1 cellular context compared by ENCODE assay signal in the genomic region with DNA sequence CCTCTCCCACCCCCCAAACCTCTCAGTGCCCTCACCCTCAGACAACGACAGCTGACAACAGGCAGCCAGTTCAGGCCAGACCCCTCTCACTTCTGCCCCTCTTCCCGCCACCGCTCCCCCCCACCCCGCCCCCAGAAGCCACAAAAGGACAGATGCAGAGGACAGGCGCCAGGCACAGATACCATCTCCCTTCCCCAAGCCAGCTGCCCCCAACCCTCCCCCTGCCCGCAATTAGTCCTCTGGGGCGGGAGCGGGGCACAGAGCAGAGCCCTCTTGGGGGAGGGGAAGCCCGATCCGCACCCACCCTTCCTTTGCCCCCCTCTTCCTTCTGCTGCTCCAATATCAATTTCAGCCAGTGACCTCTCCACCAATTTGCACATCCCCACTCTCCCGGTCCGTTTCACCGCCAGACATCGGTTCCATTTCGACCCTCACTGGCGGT.
TF ChIP-seq lines count a peak whose summit lies in the region.

No MANE protein-coding gene starts in this region.

TF ChIP-seq in K562, 482 proteins besides CTCF, POLR2A, EP300 and RAD21:
- no peak for TF ChIP-seq MITF (IDR thresholded peaks at IDR 0.05)
- TF ChIP-seq HCFC1 (IDR thresholded peaks at IDR 0.05; ENCODE audit: low read depth, low read length) = no peak
- TF ChIP-seq FOXA3 (CRISPR knock-in tag; conservative IDR thresholded peaks at IDR 0.05 in 1 of 2, IDR thresholded peaks at IDR 0.05 in 1 of 2) = no peak
- TF ChIP-seq ZNF707 (CRISPR knock-in tag; conservative IDR thresholded peaks at IDR 0.05) = no peak
- TF ChIP-seq SMAD1 (IDR thresholded peaks at IDR 0.05; ENCODE audit: low read depth, low read length, partially characterized antibody) = no peak
- TF ChIP-seq RFX1 (IDR thresholded peaks at IDR 0.05) = no peak
- TF ChIP-seq MAX (CRISPR knock-in tag; IDR thresholded peaks at IDR 0.05) = no peak
- no peak for TF ChIP-seq EWSR1 (IDR thresholded peaks at IDR 0.05; ENCODE audit: borderline replicate concordance, low read depth, partially characterized antibody)
- no peak for TF ChIP-seq ZNF239 (CRISPR knock-in tag; IDR thresholded peaks at IDR 0.05)
- TF ChIP-seq ZNF561 (CRISPR knock-in tag; conservative IDR thresholded peaks at IDR 0.05) = no peak
- TF ChIP-seq, protein P1, sequence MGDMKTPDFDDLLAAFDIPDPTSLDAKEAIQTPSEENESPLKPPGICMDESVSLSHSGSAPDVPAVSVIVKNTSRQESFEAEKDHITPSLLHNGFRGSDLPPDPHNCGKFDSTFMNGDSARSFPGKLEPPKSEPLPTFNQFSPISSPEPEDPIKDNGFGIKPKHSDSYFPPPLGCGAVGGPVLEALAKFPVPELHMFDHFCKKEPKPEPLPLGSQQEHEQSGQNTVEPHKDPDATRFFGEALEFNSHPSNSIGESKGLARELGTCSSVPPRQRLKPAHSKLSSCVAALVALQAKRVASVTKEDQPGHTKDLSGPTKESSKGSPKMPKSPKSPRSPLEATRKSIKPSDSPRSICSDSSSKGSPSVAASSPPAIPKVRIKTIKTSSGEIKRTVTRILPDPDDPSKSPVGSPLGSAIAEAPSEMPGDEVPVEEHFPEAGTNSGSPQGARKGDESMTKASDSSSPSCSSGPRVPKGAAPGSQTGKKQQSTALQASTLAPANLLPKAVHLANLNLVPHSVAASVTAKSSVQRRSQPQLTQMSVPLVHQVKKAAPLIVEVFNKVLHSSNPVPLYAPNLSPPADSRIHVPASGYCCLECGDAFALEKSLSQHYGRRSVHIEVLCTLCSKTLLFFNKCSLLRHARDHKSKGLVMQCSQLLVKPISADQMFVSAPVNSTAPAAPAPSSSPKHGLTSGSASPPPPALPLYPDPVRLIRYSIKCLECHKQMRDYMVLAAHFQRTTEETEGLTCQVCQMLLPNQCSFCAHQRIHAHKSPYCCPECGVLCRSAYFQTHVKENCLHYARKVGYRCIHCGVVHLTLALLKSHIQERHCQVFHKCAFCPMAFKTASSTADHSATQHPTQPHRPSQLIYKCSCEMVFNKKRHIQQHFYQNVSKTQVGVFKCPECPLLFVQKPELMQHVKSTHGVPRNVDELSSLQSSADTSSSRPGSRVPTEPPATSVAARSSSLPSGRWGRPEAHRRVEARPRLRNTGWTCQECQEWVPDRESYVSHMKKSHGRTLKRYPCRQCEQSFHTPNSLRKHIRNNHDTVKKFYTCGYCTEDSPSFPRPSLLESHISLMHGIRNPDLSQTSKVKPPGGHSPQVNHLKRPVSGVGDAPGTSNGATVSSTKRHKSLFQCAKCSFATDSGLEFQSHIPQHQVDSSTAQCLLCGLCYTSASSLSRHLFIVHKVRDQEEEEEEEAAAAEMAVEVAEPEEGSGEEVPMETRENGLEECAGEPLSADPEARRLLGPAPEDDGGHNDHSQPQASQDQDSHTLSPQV (IDR thresholded peaks at IDR 0.05) = no peak
- TF ChIP-seq KLF1 (tag; IDR thresholded peaks at IDR 0.05) = no peak
- no peak for TF ChIP-seq EGR1 (conservative IDR thresholded peaks at IDR 0.05)
- TF ChIP-seq CHAMP1 (IDR thresholded peaks at IDR 0.05) = no peak
- no peak for TF ChIP-seq FUS (optimal IDR thresholded peaks at IDR 0.05; ENCODE audit: low read depth, low read length)
